15 cellular contexts compared by ENCODE assay signal in genomic region chr4:24991015-24991414, GRCh38. TPM values are rescaled to one million over a fixed set of nuclear protein-coding genes. Genes with fewer than 3 reads are reported as not detected.
DNase-seq lines count a peak whose midpoint lies in the region; FAIRE-seq and TF ChIP-seq lines count a peak whose summit lies in the region.
"Had no signal": no experiment of that assay in that cellular context is flagged by ENCODE, and none has a peak within 500 bp of the region (broad histone marks: within the 10 kb centered on the region; RNA-seq: fewer than 3 reads in every experiment).

No MANE protein-coding gene starts in this region.

- H3K79me2 ChIP-seq in astrocyte (ENCODE audit: insufficient read depth, low read length), result no peaks in the 10 kb centered on the region
- no peaks in the 10 kb centered on the region for H3K79me2 ChIP-seq in osteoblast (ENCODE audit: insufficient read depth, low read length)

- FAIRE-seq in astrocyte (lab: Jason Lieb, UNC) (no peak), small intestine (lab: Jason Lieb, UNC) (no peak)

- H3K36me3 ChIP-seq in astrocyte (ENCODE audit: insufficient read depth, low read length) (no peaks in the 10 kb centered on the region), osteoblast (ENCODE audit: insufficient read depth, low read length) (no peaks in the 10 kb centered on the region), colonic mucosa (no peaks in the 10 kb centered on the region), small intestine (ENCODE audit: control insufficient read depth in 2 of 2, insufficient read depth in 2 of 2, low read length in 2 of 2) (no peaks in the 10 kb centered on the region), vagina (no peaks in the 10 kb centered on the region)
- H3K36me3 ChIP-seq in CD4-positive, alpha-beta memory T cell (ENCODE audit: insufficient read depth, low read length), result no peaks in the 10 kb centered on the region

- no peak for TF ChIP-seq POLR2A in vagina (IDR thresholded peaks at IDR 0.05)

- H3K27me3 Mint-ChIP-seq in astrocyte (ENCODE audit: low read depth, unreplicated experiment), result peaks cover 6% of the 10 kb centered on the region
- peaks cover 2% of the 10 kb centered on the region in 2 donors for H3K27me3 Mint-ChIP-seq in CD4-positive, alpha-beta memory T cell

- no peaks in the 10 kb centered on the region for H3K4me1 ChIP-seq in astrocyte (ENCODE audit: insufficient read depth, low read length)
- no peaks in the 10 kb centered on the region for H3K4me1 ChIP-seq in osteoblast (ENCODE audit: insufficient read depth, low read length)
- H3K4me1 ChIP-seq in CD4-positive, alpha-beta memory T cell (ENCODE audit: insufficient read depth, low read length), result no peaks in the 10 kb centered on the region
- no peaks in the 10 kb centered on the region for H3K4me1 ChIP-seq in colonic mucosa
- H3K4me1 ChIP-seq in small intestine (ENCODE audit: control insufficient read depth in 2 of 2, insufficient read depth in 1 of 2, low read depth in 1 of 2, low read length in 1 of 2), result no peaks in the 10 kb centered on the region
- H3K4me1 ChIP-seq in vagina, result no peaks in the 10 kb centered on the region

- intact Hi-C loops in CD4-positive, alpha-beta memory T cell (cut with micrococcal nuclease), result no loop called here
- intact Hi-C loops in colonic mucosa (cut with DNase I), result no loop called here
- intact Hi-C loops in vagina (cut with DNase I), result no loop called here

- POLR2A ChIA-PET in CD4-positive, alpha-beta memory T cell (lab: Charles Lee; ENCODE audit: partially characterized antibody), result no interaction called here

- CTCF ChIA-PET in CD4-positive, alpha-beta memory T cell (lab: Charles Lee; ENCODE audit: partially characterized antibody), result interaction anchor here (4.2 kb wide), 1 partner anchor 11 kb away, joined by 34 read pairs; no protein-coding TSS in a partner anchor

- H3K27me3 ChIP-seq in astrocyte (ENCODE audit: insufficient read depth, low read length), result no peaks in the 10 kb centered on the region
- H3K27me3 ChIP-seq in osteoblast (ENCODE audit: insufficient read depth, low read length), result no peaks in the 10 kb centered on the region
- no peaks in the 10 kb centered on the region for H3K27me3 ChIP-seq in CD4-positive, alpha-beta memory T cell (ENCODE audit: insufficient read depth, low read length)
- H3K27me3 ChIP-seq in colonic mucosa, result no peaks in the 10 kb centered on the region
- H3K27me3 ChIP-seq in small intestine (ENCODE audit: control insufficient read depth in 2 of 2, insufficient read depth in 2 of 2, low read length in 2 of 2), result no peaks in the 10 kb centered on the region
- no peaks in the 10 kb centered on the region for H3K27me3 ChIP-seq in vagina
- H3K27me3 ChIP-seq: BLaER1 treated with 17β-estradiol and CSF1 and Interleukin-3, amounts not matched to agents 10 nM and 100 nM had no signal

- H3K27ac ChIP-seq in astrocyte (ENCODE audit: low read depth, low read length) (no peak overlapping the region), osteoblast (ENCODE audit: low read depth, low read length) (no peak overlapping the region), colonic mucosa (no peak overlapping the region), small intestine (ENCODE audit: low read depth in 1 of 2, low read length in 1 of 2) (no peak overlapping the region), vagina (no peak overlapping the region)
- no peak overlapping the region for H3K27ac ChIP-seq in CD4-positive, alpha-beta memory T cell (ENCODE audit: low read depth, low read length)
- H3K27ac ChIP-seq: BLaER1 treated with 17β-estradiol and CSF1 and Interleukin-3, amounts not matched to agents 10 nM and 100 nM had no signal

- peak overlapping the region; percentile 31 for H3K4me2 ChIP-seq in astrocyte (ENCODE audit: low read length)
- no peak overlapping the region for H3K4me2 ChIP-seq in osteoblast (ENCODE audit: insufficient read depth, low read length)
- H3K4me2 ChIP-seq: BLaER1 treated with 17β-estradiol and CSF1 and Interleukin-3, amounts not matched to agents 10 nM and 100 nM had no signal

- H2AFZ ChIP-seq in astrocyte (ENCODE audit: low read depth, low read length) (no peak overlapping the region), osteoblast (ENCODE audit: low read length) (no peak overlapping the region)

- H3K36me3 Mint-ChIP-seq in astrocyte (ENCODE audit: low read depth, unreplicated experiment), result no peaks in the 10 kb centered on the region
- no peaks in the 10 kb centered on the region for H3K36me3 Mint-ChIP-seq in CD4-positive, alpha-beta memory T cell
- H3K36me3 Mint-ChIP-seq: immature natural killer cell had no signal

- peaks cover 4% of the 10 kb centered on the region for H3K4me1 Mint-ChIP-seq in astrocyte (ENCODE audit: low read depth, unreplicated experiment)
- H3K4me1 Mint-ChIP-seq in CD4-positive, alpha-beta memory T cell, result no peaks in the 10 kb centered on the region
- H3K4me1 Mint-ChIP-seq: immature natural killer cell had no signal

- H3K9me3 ChIP-seq in astrocyte (ENCODE audit: insufficient read depth, low read depth, low read length) (peaks cover 4% of the 10 kb centered on the region), osteoblast (ENCODE audit: low read depth, low read length) (no peaks in the 10 kb centered on the region), colonic mucosa (no peaks in the 10 kb centered on the region), small intestine (ENCODE audit: control insufficient read depth, low read depth) (no peaks in the 10 kb centered on the region), vagina (peaks cover 3% of the 10 kb centered on the region)
- H3K9me3 ChIP-seq in CD4-positive, alpha-beta memory T cell (ENCODE audit: control insufficient read depth in 1 of 2, low read length in 2 of 2), result no peaks in the 10 kb centered on the region

- H4K20me1 ChIP-seq in astrocyte (ENCODE audit: insufficient read depth, low read length), result no peaks in the 10 kb centered on the region
- H4K20me1 ChIP-seq in osteoblast (ENCODE audit: insufficient read depth, low read length), result no peaks in the 10 kb centered on the region
- H4K20me1 ChIP-seq: BLaER1 treated with 17β-estradiol and CSF1 and Interleukin-3, amounts not matched to agents 10 nM and 100 nM had no signal

- no peak for TF ChIP-seq CTCF in astrocyte (IDR thresholded peaks at IDR 0.05; ENCODE audit: insufficient read depth, low read depth, low read length)
- no peak for TF ChIP-seq CTCF in fibroblast of villous mesenchyme (IDR thresholded peaks at IDR 0.05; ENCODE audit: insufficient read depth, low read depth, low read length)
- no peak for TF ChIP-seq CTCF in osteoblast (IDR thresholded peaks at IDR 0.05; ENCODE audit: extremely low read depth, low read depth, low read length)
- TF ChIP-seq CTCF in colonic mucosa (IDR thresholded peaks at IDR 0.05), result no peak
- no peak for TF ChIP-seq CTCF in vagina (IDR thresholded peaks at IDR 0.05)

- WGBS in small intestine, 3 donors, result 71 to 81% (median 80%) methylated on average over 3 of the region's 3 CpGs

- H3K9ac ChIP-seq in astrocyte (ENCODE audit: low read length) (no peak overlapping the region), colonic mucosa (ENCODE audit: low read depth in 2 of 2, low read length in 2 of 2) (no peak overlapping the region)
- H3K9ac ChIP-seq: BLaER1 treated with 17β-estradiol and CSF1 and Interleukin-3, amounts not matched to agents 10 nM and 100 nM had no signal

- H3K9me3 Mint-ChIP-seq in astrocyte (ENCODE audit: unreplicated experiment), result peaks cover 3% of the 10 kb centered on the region
- peaks cover 0 to 9% (median 0%) of the 10 kb centered on the region in 8 donors for H3K9me3 Mint-ChIP-seq in CD4-positive, alpha-beta memory T cell

- peak overlapping the region; percentile 11 for H3K4me3 Mint-ChIP-seq in astrocyte (ENCODE audit: unreplicated experiment)
- no peak overlapping the region for H3K4me3 Mint-ChIP-seq in CD4-positive, alpha-beta memory T cell
- H3K4me3 Mint-ChIP-seq: immature natural killer cell had no signal

- no peak overlapping the region for H3K4me3 ChIP-seq in astrocyte (ENCODE audit: insufficient read depth, low read depth, low read length)
- H3K4me3 ChIP-seq in fibroblast of villous mesenchyme (ENCODE audit: low read depth, low read length), result no peak overlapping the region
- H3K4me3 ChIP-seq in osteoblast (ENCODE audit: insufficient read depth, low read length), result no peak overlapping the region
- no peak overlapping the region for H3K4me3 ChIP-seq in CD4-positive, alpha-beta memory T cell (ENCODE audit: low read length in 2 of 2)
- no peak overlapping the region for H3K4me3 ChIP-seq in colonic mucosa
- H3K4me3 ChIP-seq in small intestine (ENCODE audit: low read depth in 1 of 2, low read length in 2 of 2), result no peak overlapping the region
- H3K4me3 ChIP-seq in vagina, result no peak overlapping the region
- H3K4me3 ChIP-seq: BLaER1 treated with 17β-estradiol and CSF1 and Interleukin-3, amounts not matched to agents 10 nM and 100 nM had no signal

- no peak overlapping the region for H3K27ac Mint-ChIP-seq in astrocyte (ENCODE audit: unreplicated experiment)
- no peak overlapping the region for H3K27ac Mint-ChIP-seq in CD4-positive, alpha-beta memory T cell
- H3K27ac Mint-ChIP-seq: immature natural killer cell had no signal

- DNase-seq in GM03348 (ENCODE audit: low spot score) (peak; percentile 46), astrocyte (ENCODE audit: low read depth) (peak; percentile 93), fibroblast of villous mesenchyme (ENCODE audit: low read depth) (peak; percentile 36), osteoblast (ENCODE audit: insufficient read length, low spot score, missing footprints) (peak; percentile 81), colonic mucosa (no peak), small intestine (no peak), vagina (ENCODE audit: extremely low spot score in 2 of 2) (no peak)
- no peak for DNase-seq in CD4-positive, alpha-beta memory T cell
- DNase-seq: activated CD8-positive, alpha-beta memory T cell treated with anti-CD3 and anti-CD28 coated beads for 24 hours; activated naive CD4-positive, alpha-beta T cell; immature natural killer cell; Karpas-422; NK-92 treated with Interleukin-12 subunit alpha and Interleukin-12 subunit beta, amount 100 ng/mL, for 24 hours; stimulated activated naive CD4-positive, alpha-beta T cell had no signal

RNA-seq across cellular contexts. Expression of gene LGI2, which starts 39.7 kb away (rescaled TPM):
- total RNA-seq in astrocyte, result 0.27 and 0.77 TPM in 2 replicates
- total RNA-seq in fibroblast of villous mesenchyme, result not detected in 2 replicates
- total RNA-seq in osteoblast, result under 0.01 TPM in 2 replicates
- total RNA-seq in CD4-positive, alpha-beta memory T cell, result not detected
- not detected for polyA plus RNA-seq in CD4-positive, alpha-beta memory T cell
- total RNA-seq in colonic mucosa, result under 1 TPM; 0.32 to 0.82 TPM
- polyA plus RNA-seq in small intestine, result under 1 TPM in 1 of 3 donors, not detected in 2; 0.42 TPM
- total RNA-seq in vagina, result 0.98 TPM
- polyA plus RNA-seq: immature natural killer cell had no signal

Comparison
In these comparisons a context has a peak if more than half of its experiments do, and no peak if none do; other contexts are left out.
1. DNase-seq: peak in GM03348 (single experiment), astrocyte (single experiment), fibroblast of villous mesenchyme (single experiment) and osteoblast (single experiment); none in CD4-positive, alpha-beta memory T cell (0 of 5), colonic mucosa (single experiment), small intestine (single experiment) and vagina (0 of 2).